Comparison of ENCODE assay signal across 8 cellular contexts in genomic region chr5:17216974-17217325, GRCh38. TPM values are rescaled to one million over a fixed set of nuclear protein-coding genes. Genes with fewer than 3 reads are reported as not detected.
DNase-seq lines count a peak whose midpoint lies in the region; ATAC-seq and TF ChIP-seq lines count a peak whose summit lies in the region.

No MANE protein-coding gene starts in this region.

- no peaks in the 10 kb centered on the region for H3K4me1 ChIP-seq in NT2/D1 (ENCODE audit: insufficient read depth, insufficient read length)
- H3K4me1 ChIP-seq in foreskin keratinocyte, result peaks cover 28% of the 10 kb centered on the region

- no peaks in the 10 kb centered on the region for H3K9me3 Mint-ChIP-seq in nephron progenitor cell

- no peak for TF ChIP-seq CTCF in nephron progenitor cell (IDR thresholded peaks at IDR 0.05)
- no peak for TF ChIP-seq CTCF in foreskin keratinocyte (conservative IDR thresholded peaks at IDR 0.05)

- H3K27ac ChIP-seq in epithelial cell of prostate (peak overlapping the region; percentile 26), foreskin keratinocyte (no peak overlapping the region)

- H3K4me3 ChIP-seq in NT2/D1 (ENCODE audit: insufficient read length, low read depth), result peak overlapping the region; percentile 75

- H3K9ac ChIP-seq in NT2/D1 (ENCODE audit: insufficient read length, low read depth), result peak overlapping the region; percentile 77

- no peaks in the 10 kb centered on the region for H3K9me3 ChIP-seq in NT2/D1 (ENCODE audit: insufficient read depth, low read length)

- H3K36me3 ChIP-seq in NT2/D1 (ENCODE audit: insufficient read depth, insufficient read length, low read length), result peaks cover 13% of the 10 kb centered on the region

- H3K4me1 Mint-ChIP-seq in nephron progenitor cell, result peaks cover 34% of the 10 kb centered on the region

- H3K27me3 Mint-ChIP-seq in nephron progenitor cell (ENCODE audit: low read depth, poor library complexity), result peaks cover 11% of the 10 kb centered on the region

- peak overlapping the region; percentile 47 for H3K27ac Mint-ChIP-seq in nephron progenitor cell

- peaks cover 9% of the 10 kb centered on the region for H3K36me3 Mint-ChIP-seq in nephron progenitor cell (ENCODE audit: low read depth)

- ATAC-seq in foreskin keratinocyte, result no peak

- H3K27me3 ChIP-seq in NT2/D1 (ENCODE audit: insufficient read depth, insufficient read length), result no peaks in the 10 kb centered on the region
- peaks cover 3% of the 10 kb centered on the region for H3K27me3 ChIP-seq in foreskin keratinocyte

- DNase-seq in NCI-H146 (lab: John Stamatoyannopoulos, UW) (peak; percentile 72), NCI-H146 treated with DMSO at 0.1 percent for 48 hours (lab: John Stamatoyannopoulos, UW; ENCODE audit: unreplicated experiment) (no peak), NT2/D1 (ENCODE audit: low read depth, low spot score) (no peak), epithelial cell of prostate (ENCODE audit: low read depth, low spot score) (no peak), nephron progenitor cell (peak; percentile 74), foreskin keratinocyte (no peak), CD1c-positive myeloid dendritic cell (ENCODE audit: extremely low spot score) (no peak), HPDE6-E6E7 (ENCODE audit: extremely low spot score) (no peak)

- H3K4me3 Mint-ChIP-seq in nephron progenitor cell, result peak overlapping the region; percentile 95

RNA-seq across cellular contexts. Expression of gene BASP1, which starts 0.5 kb away (rescaled TPM):
- 83.8 and 106 TPM in 2 replicates for total RNA-seq in foreskin keratinocyte
- polyA plus RNA-seq in foreskin keratinocyte, result 106 and 127 TPM in 2 replicates

Comparison
In these comparisons a context has a peak if more than half of its experiments do, and no peak if none do; other contexts are left out.
1. DNase-seq: peak in NCI-H146 (single experiment) and nephron progenitor cell (single experiment); none in NCI-H146 treated with DMSO at 0.1 percent for 48 hours (single experiment), NT2/D1 (single experiment), epithelial cell of prostate (single experiment), foreskin keratinocyte (0 of 2), CD1c-positive myeloid dendritic cell (single experiment) and HPDE6-E6E7 (single experiment).